8 cellular contexts compared by ENCODE assay signal in the genomic region with DNA sequence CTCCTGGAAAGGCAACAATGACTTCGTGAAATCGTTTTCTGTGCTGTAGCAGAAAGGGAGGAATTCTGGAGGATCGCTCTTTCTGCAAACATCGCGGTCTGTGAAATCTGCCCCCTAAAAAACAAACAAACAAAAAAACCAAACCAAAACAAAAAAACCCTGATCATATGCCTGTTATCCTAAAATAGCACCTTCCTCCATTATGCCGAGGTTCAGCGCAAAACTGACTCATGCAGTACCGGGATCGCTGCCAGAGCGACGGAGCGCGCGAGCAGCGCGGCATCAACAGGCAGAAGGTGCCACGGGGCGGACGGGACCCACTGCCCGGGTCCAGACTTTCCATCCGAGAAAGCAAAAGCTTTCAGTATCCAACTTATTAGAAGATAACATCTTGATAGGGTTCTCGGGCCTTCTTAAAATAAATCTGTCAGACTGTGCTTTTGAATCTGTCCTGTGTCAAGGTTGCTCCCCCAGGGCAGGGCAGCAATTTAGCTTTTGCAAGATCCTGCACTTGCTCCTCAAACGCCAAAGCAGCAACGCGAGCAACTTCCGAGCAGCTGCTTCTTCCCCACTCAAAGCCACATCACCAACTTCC.
A peak's percentile ranks its signal among the peaks of the same experiment; 100 is the strongest.
DNase-seq lines count a peak whose midpoint lies in the region; TF ChIP-seq lines count a peak whose summit lies in the region.

No MANE protein-coding gene starts in this region.

- no peak overlapping the region for H4K8ac ChIP-seq in H9 (replicated peaks; ENCODE audit: insufficient read length, low read depth, low read length)

- no peak for TF ChIP-seq CTCF in H9 (conservative IDR thresholded peaks at IDR 0.05)
- TF ChIP-seq CTCF in epithelial cell of esophagus (IDR thresholded peaks at IDR 0.05; ENCODE audit: insufficient read depth, low read depth, low read length, missing control alignments): no peak
- no peak for TF ChIP-seq CTCF in nephron progenitor cell (IDR thresholded peaks at IDR 0.05)
- no peak for TF ChIP-seq CTCF in endodermal cell (conservative IDR thresholded peaks at IDR 0.05)

- H4K91ac ChIP-seq in H9 (ENCODE audit: insufficient read length, low read depth, low read length): no peak overlapping the region

- DNase-seq in A172 (ENCODE audit: low spot score) (peak; percentile 61), H9 (peak; percentile 24), SK-N-DZ (ENCODE audit: low spot score) (peak; percentile 7), epithelial cell of esophagus (ENCODE audit: low read depth) (peak; percentile 59), nephron progenitor cell (peak; percentile 5), endodermal cell (no peak), GF-D8 (lab: John Stamatoyannopoulos, UW) (no peak), activated gamma-delta T cell treated with Interleukin-2 at 50 U/mL for 16 hours (no peak)

- no peak overlapping the region for H3K23ac ChIP-seq in H9 (ENCODE audit: insufficient read length, low read depth, low read length)

- H3K14ac ChIP-seq in H9 (ENCODE audit: insufficient read depth, low read length): no peak overlapping the region

- H3K9ac ChIP-seq in H9 (ENCODE audit: extremely low read depth, insufficient read length, low read length) (no peak overlapping the region), endodermal cell (ENCODE audit: extremely low read depth, low read length, poor library complexity, severe bottlenecking) (no peak overlapping the region)

- H3K27ac ChIP-seq in H9 (ENCODE audit: insufficient read length, low read depth, low read length) (no peak overlapping the region), endodermal cell (ENCODE audit: low read depth, low read length) (no peak overlapping the region)

- H2BK12ac ChIP-seq in H9 (ENCODE audit: insufficient read length, low read depth, low read length): no peak overlapping the region

- no peaks in the 10 kb centered on the region for H3K27me3 Mint-ChIP-seq in H9 (ENCODE audit: low read depth)
- H3K27me3 Mint-ChIP-seq in nephron progenitor cell (ENCODE audit: low read depth, poor library complexity): peaks cover 15% of the 10 kb centered on the region
- no peaks in the 10 kb centered on the region for H3K27me3 Mint-ChIP-seq in endodermal cell (ENCODE audit: insufficient read depth)

- H3K18ac ChIP-seq in H9 (ENCODE audit: insufficient read length, low read depth, low read length): no peak overlapping the region

- H3K23me2 ChIP-seq in H9 (ENCODE audit: insufficient read length, low read depth, low read length, poor library complexity, severe bottlenecking): no peaks in the 10 kb centered on the region

- H3T11ph ChIP-seq in H9 (ENCODE audit: low read length): no peak overlapping the region

- H3K36me3 Mint-ChIP-seq in H9 (ENCODE audit: insufficient read depth in 1 of 3, low read depth in 3 of 3): no peaks in the 10 kb centered on the region
- H3K36me3 Mint-ChIP-seq in nephron progenitor cell (ENCODE audit: low read depth): no peaks in the 10 kb centered on the region
- H3K36me3 Mint-ChIP-seq in endodermal cell (ENCODE audit: low read depth): no peaks in the 10 kb centered on the region

- no peak overlapping the region for H3K4ac ChIP-seq in H9 (ENCODE audit: low read depth, low read length)

- H3K79me2 ChIP-seq in H9 (ENCODE audit: insufficient read depth, low read length): no peaks in the 10 kb centered on the region

- no peaks in the 10 kb centered on the region for H3K9me3 ChIP-seq in H9 (ENCODE audit: control insufficient read depth, low read depth, low read length)
- H3K9me3 ChIP-seq in endodermal cell (ENCODE audit: control insufficient read depth, low read length): no peaks in the 10 kb centered on the region

- H3K4me3 Mint-ChIP-seq in H9 (no peak overlapping the region), nephron progenitor cell (peak overlapping the region; percentile 30), endodermal cell (no peak overlapping the region)

- no peak overlapping the region for H2AFZ ChIP-seq in H9 (ENCODE audit: low read length)

- WGBS in H9 (ENCODE audit: extremely low coverage, insufficient read length, low lambda C conversion rate): no CpG with 5 or more reads among the region's 26 CpGs
- WGBS in endodermal cell (ENCODE audit: insufficient coverage in 1 of 2, insufficient read length in 1 of 2), 2 experiments: 83 to 93% methylated on average over 15 to 26 of the region's 26 CpGs

- no peak overlapping the region for H4K5ac ChIP-seq in H9 (ENCODE audit: insufficient read length, low read depth, low read length)

- H3K4me1 Mint-ChIP-seq in H9 (no peaks in the 10 kb centered on the region; a peak in 1 of 4 replicates), nephron progenitor cell (peaks cover 13% of the 10 kb centered on the region), endodermal cell (no peaks in the 10 kb centered on the region)

- no peaks in the 10 kb centered on the region for H3K79me1 ChIP-seq in H9 (ENCODE audit: insufficient read depth, low read depth, low read length, poor library complexity, severe bottlenecking)

- H2BK15ac ChIP-seq in H9 (ENCODE audit: low read depth, low read length): no peak overlapping the region

- peaks cover 0 to 4% of the 10 kb centered on the region in 2 experiments; a peak in 1 of 5 replicates for H3K9me3 Mint-ChIP-seq in H9
- peaks cover 6% of the 10 kb centered on the region for H3K9me3 Mint-ChIP-seq in nephron progenitor cell
- H3K9me3 Mint-ChIP-seq in endodermal cell: no peaks in the 10 kb centered on the region

- H3K4me1 ChIP-seq in H9 (ENCODE audit: insufficient read depth, low read length) (no peaks in the 10 kb centered on the region), endodermal cell (ENCODE audit: control insufficient read depth, insufficient read depth, low read length) (no peaks in the 10 kb centered on the region)

- peak overlapping the region in 1 of 3 experiments; percentile 30; a peak in 2 of 7 replicates for H3K27ac Mint-ChIP-seq in H9
- H3K27ac Mint-ChIP-seq in nephron progenitor cell: no peak overlapping the region
- H3K27ac Mint-ChIP-seq in endodermal cell: no peak overlapping the region

- no peak overlapping the region for H2BK120ac ChIP-seq in H9 (ENCODE audit: low read depth, low read length, poor library complexity, severe bottlenecking)

- H3K4me3 ChIP-seq in epithelial cell of esophagus (ENCODE audit: low read length): peak overlapping the region; percentile 23
- no peak overlapping the region for H3K4me3 ChIP-seq in endodermal cell (ENCODE audit: low read length)

- no peak overlapping the region for H2BK20ac ChIP-seq in H9 (ENCODE audit: low read depth, low read length, poor library complexity, severe bottlenecking)

- H3K27me3 ChIP-seq in H9 (ENCODE audit: insufficient read depth, low read length) (no peaks in the 10 kb centered on the region), endodermal cell (ENCODE audit: control insufficient read depth, insufficient read depth, low read length, poor library complexity, severe bottlenecking) (no peaks in the 10 kb centered on the region)

- no peak overlapping the region for H2BK5ac ChIP-seq in H9 (ENCODE audit: insufficient read length, low read length)

- no peaks in the 10 kb centered on the region for H4K20me1 ChIP-seq in H9 (ENCODE audit: control insufficient read depth, insufficient read depth, insufficient read length)

- H3K36me3 ChIP-seq in endodermal cell (ENCODE audit: control insufficient read depth, insufficient read depth, low read length): no peaks in the 10 kb centered on the region

- H2AK5ac ChIP-seq in H9 (ENCODE audit: insufficient read length, low read length): no peak overlapping the region

- no peak overlapping the region for H3K56ac ChIP-seq in H9 (ENCODE audit: insufficient read length, low read depth, low read length)

- H3K4me2 ChIP-seq in H9 (ENCODE audit: insufficient read depth, insufficient read length, low read length): no peak overlapping the region

Comparison
In these comparisons a context has a peak if more than half of its experiments do, and no peak if none do; other contexts are left out.
1. DNase-seq: peak in A172 (single experiment), H9 (single experiment), SK-N-DZ (single experiment), epithelial cell of esophagus (single experiment) and nephron progenitor cell (single experiment); none in endodermal cell (single experiment), GF-D8 (single experiment) and activated gamma-delta T cell treated with Interleukin-2 at 50 U/mL for 16 hours (single experiment).